In genomic region chr20:48571945-48572589, GRCh38 we compare ENCODE assay signal across 17 cellular contexts.
DNase-seq lines count a peak whose midpoint lies in the region; ATAC-seq, FAIRE-seq and TF ChIP-seq lines count a peak whose summit lies in the region.
"Had no signal": no experiment of that assay in that cellular context is flagged by ENCODE, and none has a peak within 500 bp of the region (broad histone marks: within the 10 kb centered on the region; RNA-seq: fewer than 3 reads in every experiment).

No MANE protein-coding gene starts in this region.

- H3K9me3 ChIP-seq in BE2C (no peaks in the 10 kb centered on the region), SJCRH30 (replicated peaks) (no peaks in the 10 kb centered on the region), skeletal muscle tissue (ENCODE audit: control insufficient read depth in 3 of 3, low read length in 3 of 3) (no peaks in the 10 kb centered on the region)

- FAIRE-seq in HTR-8/SVneo (lab: Jason Lieb, UNC) = no peak
- FAIRE-seq: H54 had no signal

- no peak overlapping the region for H3K4me3 Mint-ChIP-seq in nephron progenitor cell
- H3K4me3 Mint-ChIP-seq: CD14-positive monocyte had no signal

- no peaks in the 10 kb centered on the region for H3K9me3 Mint-ChIP-seq in nephron progenitor cell
- H3K9me3 Mint-ChIP-seq: CD14-positive monocyte had no signal

- no peak overlapping the region for H3K9ac ChIP-seq in skeletal muscle tissue (ENCODE audit: low read depth in 1 of 3, low read length in 3 of 3)

- no peaks in the 10 kb centered on the region for H3K36me3 Mint-ChIP-seq in nephron progenitor cell (ENCODE audit: low read depth)
- H3K36me3 Mint-ChIP-seq: CD14-positive monocyte had no signal

- H3K4me1 ChIP-seq in BE2C = peaks cover 3% of the 10 kb centered on the region; the same call in 1 of the 2 replicates
- H3K4me1 ChIP-seq in SJCRH30 = peaks cover 21% of the 10 kb centered on the region
- peaks cover 9 to 17% (median 15%) of the 10 kb centered on the region in 3 donors for H3K4me1 ChIP-seq in skeletal muscle tissue (ENCODE audit: control insufficient read depth in 3 of 3, insufficient read depth in 3 of 3, low read length in 3 of 3)

- TF ChIP-seq CTCF in BE2C (IDR thresholded peaks at IDR 0.05; ENCODE audit: low read depth, low read length) = no peak
- TF ChIP-seq CTCF in nephron progenitor cell (IDR thresholded peaks at IDR 0.05) = no peak

- peak overlapping the region; percentile 42 for H3K27ac ChIP-seq in SJCRH30
- peak overlapping the region; percentile 71 for H3K27ac ChIP-seq in skeletal muscle tissue (ENCODE audit: low read depth, low read length)

- no peak overlapping the region for H3K4me3 ChIP-seq in BE2C (ENCODE audit: low read depth, low read length)
- H3K4me3 ChIP-seq in SJCRH30 = no peak overlapping the region
- no peak overlapping the region for H3K4me3 ChIP-seq in skeletal muscle tissue (ENCODE audit: low read length in 3 of 3)

- H3K27me3 ChIP-seq in BE2C (no peaks in the 10 kb centered on the region), SJCRH30 (no peaks in the 10 kb centered on the region), skeletal muscle tissue (ENCODE audit: control insufficient read depth in 3 of 3, insufficient read depth in 3 of 3, low read length in 3 of 3) (peaks cover 0 to 6% (median 0%) of the 10 kb centered on the region in 3 donors)

- H3K36me3 ChIP-seq in BE2C = no peaks in the 10 kb centered on the region
- H3K36me3 ChIP-seq in SJCRH30 = no peaks in the 10 kb centered on the region
- H3K36me3 ChIP-seq in skeletal muscle tissue (ENCODE audit: control insufficient read depth in 3 of 3, insufficient read depth in 3 of 3, low read length in 3 of 3) = no peaks in the 10 kb centered on the region

- no peak for ATAC-seq in GM18867 (IDR thresholded peaks at IDR 0.05; ENCODE audit: unreplicated experiment)

- H3K4me1 Mint-ChIP-seq in nephron progenitor cell = peaks cover 50% of the 10 kb centered on the region
- H3K4me1 Mint-ChIP-seq: CD14-positive monocyte had no signal

- DNase-seq in BE2C (peak; percentile 21), SJCRH30 (peak in 1 of 2 experiments; percentile 65), nephron progenitor cell (no peak), HTR-8/SVneo (ENCODE audit: insufficient read length, low spot score) (no peak), kidney glomerular epithelial cell (lab: John Stamatoyannopoulos, UW) (no peak)
- DNase-seq: DMS 273 treated with DMSO at 0.1 percent for 48 hours, IMR-90, NCI-H187 treated with DMSO at 0.1 percent for 48 hours, NCI-H446, NCI-H69, OCI-M1, RPMI8226, SIG-M5 had no signal

- peaks cover 2% of the 10 kb centered on the region for H3K27me3 Mint-ChIP-seq in nephron progenitor cell (ENCODE audit: low read depth, poor library complexity)

- H3K27ac Mint-ChIP-seq in nephron progenitor cell = peak overlapping the region; percentile 96
- H3K27ac Mint-ChIP-seq: CD14-positive monocyte had no signal
